In the genomic region with DNA sequence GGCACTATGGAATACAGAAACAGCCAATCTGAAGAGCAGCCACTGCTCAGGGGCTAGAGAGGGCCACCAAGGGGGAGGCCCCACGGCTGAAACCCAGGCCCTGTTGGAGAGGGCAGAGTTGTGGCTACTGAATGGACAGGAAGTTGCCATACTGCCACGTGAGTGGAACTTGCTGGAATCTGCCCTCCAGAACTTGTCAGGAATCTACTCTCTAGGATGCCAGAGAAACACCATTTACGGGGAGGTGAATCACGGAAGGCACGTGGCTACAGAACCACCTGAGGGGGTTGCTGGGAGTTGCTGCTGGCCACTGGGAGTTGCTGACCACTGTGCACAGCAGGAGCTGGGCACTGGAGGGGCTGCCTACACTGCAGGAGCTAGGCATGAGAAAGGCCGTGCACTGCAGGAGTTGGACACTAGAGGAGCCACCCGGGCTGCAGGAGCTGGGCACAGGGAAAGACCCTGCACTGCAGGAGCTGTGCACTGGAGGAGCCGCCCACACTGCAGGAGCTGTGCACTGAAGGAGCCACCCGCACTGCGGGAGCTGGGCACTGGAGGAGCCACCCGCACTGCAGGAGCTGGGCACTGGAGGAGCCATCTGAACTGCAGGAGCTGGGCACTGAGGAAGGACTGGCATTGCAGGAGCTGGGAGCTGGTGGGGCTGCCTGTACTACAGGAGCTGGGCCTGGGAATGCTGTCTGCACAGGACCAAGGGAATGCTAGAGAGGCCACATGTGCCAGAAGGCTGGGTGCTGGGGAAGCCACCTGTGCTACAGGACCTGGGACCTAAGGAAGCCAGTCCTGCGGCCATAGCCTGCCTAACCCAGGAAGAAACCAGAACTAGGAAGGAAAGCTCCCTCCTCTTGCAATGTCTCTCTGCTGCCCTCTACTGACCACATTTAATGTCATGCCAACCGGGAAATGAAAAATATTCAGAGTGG, we compare ENCODE assay signal across 8 cellular contexts.
DNase-seq lines count a peak whose midpoint lies in the region; ATAC-seq and TF ChIP-seq lines count a peak whose summit lies in the region.

No MANE protein-coding gene starts in this region.

- H3K36me3 Mint-ChIP-seq in activated CD8-positive, alpha-beta memory T cell treated with anti-CD3 and anti-CD28 coated beads, Interleukin-2, amount 10 ng/mL, durations not matched to agents 7 days and 5 days, result no peaks in the 10 kb centered on the region
- H3K36me3 Mint-ChIP-seq in mesothelial cell of epicardium, result no peaks in the 10 kb centered on the region

- H3K27ac Mint-ChIP-seq in activated CD8-positive, alpha-beta memory T cell treated with anti-CD3 and anti-CD28 coated beads, Interleukin-2, amount 10 ng/mL, durations not matched to agents 7 days and 5 days, result no peak overlapping the region
- H3K27ac Mint-ChIP-seq in mesothelial cell of epicardium, result peak overlapping the region; percentile 87

- no peak overlapping the region for H3K4me3 ChIP-seq in HL-60 (replicated peaks; ENCODE audit: insufficient read depth, low read length)

- DNase-seq in COLO829 (ENCODE audit: low spot score) (peak; percentile 91), HL-60 (ENCODE audit: low read depth in 1 of 2, low spot score in 1 of 2) (peak; percentile 11 to 68), NCI-H748 treated with DMSO at 0.1 percent for 48 hours (lab: John Stamatoyannopoulos, UW) (peak; percentile 47), erythroblast (lab: John Stamatoyannopoulos, UW) (peak; percentile 52 to 79), mesothelial cell of epicardium (ENCODE audit: low spot score in 2 of 2, unreplicated experiment in 2 of 2) (peak in 1 of 2 experiments; percentile 57), superior temporal gyrus (ENCODE audit: extremely low spot score) (peak; percentile 93)
- peak; percentile 63 for DNase-seq in activated CD8-positive, alpha-beta memory T cell treated with anti-CD3 and anti-CD28 coated beads, Interleukin-2, amount 10 ng/mL, durations not matched to agents 7 days and 5 days

- H3K9me3 Mint-ChIP-seq in activated CD8-positive, alpha-beta memory T cell treated with anti-CD3 and anti-CD28 coated beads, Interleukin-2, amount 10 ng/mL, durations not matched to agents 7 days and 5 days (ENCODE audit: low read depth), result no peaks in the 10 kb centered on the region
- no peaks in the 10 kb centered on the region for H3K9me3 Mint-ChIP-seq in mesothelial cell of epicardium

- TF ChIP-seq POLR2A in erythroblast (IDR thresholded peaks at IDR 0.05; ENCODE audit: low read length), result no peak

- ATAC-seq in activated CD8-positive, alpha-beta memory T cell treated with anti-CD3 and anti-CD28 coated beads, Interleukin-2, amount 10 ng/mL, durations not matched to agents 7 days and 5 days, result peak; percentile 51
- no peak for ATAC-seq in GM21619 (IDR thresholded peaks at IDR 0.05; ENCODE audit: unreplicated experiment)

- peak; percentile 81 for TF ChIP-seq CTCF in HL-60 (IDR thresholded peaks at IDR 0.05; ENCODE audit: insufficient read depth, low read length)
- TF ChIP-seq CTCF in mesothelial cell of epicardium (IDR thresholded peaks at IDR 0.05; ENCODE audit: unreplicated experiment), result peak; percentile 78

- H3K27me3 ChIP-seq in HL-60 (ENCODE audit: insufficient read depth, poor library complexity, severe bottlenecking), result no peaks in the 10 kb centered on the region

- CTCF ChIA-PET in activated CD8-positive, alpha-beta memory T cell treated with anti-CD3 and anti-CD28 coated beads, Interleukin-2, amount 10 ng/mL, durations not matched to agents 7 days and 5 days (lab: Charles Lee), result interaction anchor here (0.7 to 2.7 kb wide), 34 partner anchors 9 to 1146 kb away, joined by 3 to 20 read pairs (median 4); partner anchors contain the start of gene PTPRU

- no peak overlapping the region for H3K27ac ChIP-seq in HL-60 (replicated peaks)

- no peak overlapping the region for H3K4me3 Mint-ChIP-seq in activated CD8-positive, alpha-beta memory T cell treated with anti-CD3 and anti-CD28 coated beads, Interleukin-2, amount 10 ng/mL, durations not matched to agents 7 days and 5 days
- no peak overlapping the region for H3K4me3 Mint-ChIP-seq in mesothelial cell of epicardium

- H3K27me3 Mint-ChIP-seq in activated CD8-positive, alpha-beta memory T cell treated with anti-CD3 and anti-CD28 coated beads, Interleukin-2, amount 10 ng/mL, durations not matched to agents 7 days and 5 days, result peaks cover 4% of the 10 kb centered on the region
- peaks cover 23% of the 10 kb centered on the region for H3K27me3 Mint-ChIP-seq in mesothelial cell of epicardium (ENCODE audit: low read depth)

- H3K4me1 Mint-ChIP-seq in activated CD8-positive, alpha-beta memory T cell treated with anti-CD3 and anti-CD28 coated beads, Interleukin-2, amount 10 ng/mL, durations not matched to agents 7 days and 5 days, result no peaks in the 10 kb centered on the region
- peaks cover 44% of the 10 kb centered on the region for H3K4me1 Mint-ChIP-seq in mesothelial cell of epicardium
